Comparison of ENCODE assay signal across 17 cellular contexts in genomic region chr3:184505479-184505878, GRCh38. TPM values are rescaled to one million over a fixed set of nuclear protein-coding genes. Genes with fewer than 3 reads are reported as not detected.
"Had no signal": no experiment of that assay in that cellular context is flagged by ENCODE, and none has a peak within 500 bp of the region (broad histone marks: within the 10 kb centered on the region; RNA-seq: fewer than 3 reads in every experiment).

No MANE protein-coding gene starts in this region.

- FAIRE-seq: frontal cortex had no signal

- H3K4me3 ChIP-seq: stomach, testis had no signal

- H3K27me3 ChIP-seq: testis had no signal

- H3K4me1 ChIP-seq: stomach, testis had no signal

- ATAC-seq: activated naive CD8-positive, alpha-beta T cell treated with anti-CD3 and anti-CD28 coated beads, Interleukin-2, amount 50 U/mL, for 24 hours; activated T-helper 17 cell treated with anti-CD3 and anti-CD28 coated beads, Interleukin-2, amount 50 U/mL, for 72 hours; natural killer cell treated with Interleukin-12 subunit alpha and Interleukin-12 subunit beta and Interleukin-15 and Interleukin-18, amount 100 ng/mL, for 72 hours had no signal

- H3K27ac ChIP-seq: stomach, testis had no signal

- DNase-seq: activated CD4-positive, alpha-beta T cell treated with anti-CD3 and anti-CD28 coated beads, Interleukin-2, amount 50 U/mL, for 48 hours; activated naive CD4-positive, alpha-beta T cell treated with Interleukin-2 at 50 U/mL for 16 hours; activated naive CD8-positive, alpha-beta T cell treated with anti-CD3 and anti-CD28 coated beads, Interleukin-2, amount 50 U/mL, for 24 hours; aorta; cortex of kidney; effector CD8-positive, alpha-beta T cell; kidney glomerular epithelial cell; mesendoderm; posterior cingulate gyrus; retina; stimulated activated CD4-positive, alpha-beta T cell treated with anti-CD3 and anti-CD28 coated beads, Interleukin-12 subunit alpha, Interleukin-12 subunit beta, amount 100 ng/mL, for 4 hours; stimulated activated CD4-positive, alpha-beta T cell treated with anti-CD3 and anti-CD28 coated beads, Interleukin-2, amount 100 ng/mL, for 24 hours; stomach; testis had no signal

- H3K36me3 ChIP-seq: stomach had no signal

- H3K9me3 ChIP-seq: testis had no signal

RNA-seq across cellular contexts. Expression of gene EPHB3, which starts 56.1 kb away (rescaled TPM):
- total RNA-seq: natural killer cell treated with Interleukin-12 subunit alpha and Interleukin-12 subunit beta and Interleukin-15 and Interleukin-18, amount 100 ng/mL, for 72 hours had no signal
